In the genomic region with DNA sequence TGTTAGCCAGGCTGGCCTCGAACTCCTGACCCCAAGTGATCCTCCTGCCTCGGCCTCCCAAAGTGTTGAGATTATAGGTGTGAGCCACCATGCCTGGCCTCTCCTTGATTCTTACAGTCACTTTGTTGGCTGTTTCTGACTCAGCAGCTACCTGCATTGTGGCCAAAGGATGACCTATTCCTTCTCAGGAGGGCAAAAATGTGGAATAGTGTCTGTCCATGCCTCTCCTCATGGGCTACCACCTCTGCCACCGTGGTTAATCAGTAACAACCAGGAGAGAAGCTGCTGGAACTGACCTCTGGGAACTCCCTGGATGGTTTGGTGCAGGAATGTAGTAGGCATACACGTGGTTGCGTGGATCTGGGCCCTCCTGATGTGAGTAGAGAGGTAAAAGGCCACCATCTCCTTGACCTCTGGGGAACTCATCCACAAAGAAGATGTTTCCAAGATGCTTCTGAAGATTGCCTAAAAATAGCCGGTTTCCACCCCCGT, we compare ENCODE assay signal across 23 cellular contexts.
DNase-seq lines count a peak whose midpoint lies in the region; ATAC-seq, FAIRE-seq and TF ChIP-seq lines count a peak whose summit lies in the region.
"Had no signal": no experiment of that assay in that cellular context is flagged by ENCODE, and none has a peak within 500 bp of the region (broad histone marks: within the 10 kb centered on the region; RNA-seq: fewer than 3 reads in every experiment).

No MANE protein-coding gene starts in this region.

- no peak for TF ChIP-seq RAD21 in HCT116 (IDR thresholded peaks at IDR 0.05; ENCODE audit: low read depth)

- H3K4me3 Mint-ChIP-seq in astrocyte (ENCODE audit: unreplicated experiment): no peak overlapping the region
- H3K4me3 Mint-ChIP-seq: activated CD8-positive, alpha-beta T cell treated with anti-CD3 and anti-CD28 coated beads for 36 hours; activated T-helper 1 cell treated with anti-CD3 and anti-CD28 coated beads, Interleukin-12 subunit alpha, Interleukin-12 subunit beta, Interleukin-2, Interleukin-4 antibody, amounts not matched to agents 30 ng/mL and 10 ng/mL and 1 ng/mL, durations not matched to agents 14 hours and 24 hours and 36 hours; IgD-negative memory B cell; natural killer cell had no signal

- H3F3A ChIP-seq in smooth muscle cell (ENCODE audit: low read depth): peaks cover 8% of the 10 kb centered on the region
- H3F3A ChIP-seq in MM.1S (ENCODE audit: insufficient read depth, low read length): no peaks in the 10 kb centered on the region

- TF ChIP-seq CTCF in HCT116 (IDR thresholded peaks at IDR 0.05 in 2 of 3, conservative IDR thresholded peaks at IDR 0.05 in 1 of 3; ENCODE audit: borderline replicate concordance in 1 of 3, insufficient read depth in 1 of 3, low read depth in 2 of 3, low read length in 2 of 3) (no peak), astrocyte (IDR thresholded peaks at IDR 0.05; ENCODE audit: insufficient read depth, low read depth, low read length) (no peak), smooth muscle cell (IDR thresholded peaks at IDR 0.05; ENCODE audit: borderline replicate concordance, insufficient read depth, poor library complexity, severe bottlenecking) (no peak), upper lobe of left lung (IDR thresholded peaks at IDR 0.05) (no peak), MM.1S (IDR thresholded peaks at IDR 0.05; ENCODE audit: low read length) (no peak)

- 75% methylated on average over 7 of the region's 7 CpGs for WGBS in smooth muscle cell (ENCODE audit: low lambda C conversion rate)
- WGBS in upper lobe of left lung, 2 donors: 68 to 79% methylated on average over 7 of the region's 7 CpGs

- DNase-seq in HCT116 (ENCODE audit: low read depth, low spot score) (no peak), astrocyte (ENCODE audit: low read depth) (no peak), left lobe of liver (ENCODE audit: low spot score) (peak; percentile 87), smooth muscle cell (lab: John Stamatoyannopoulos, UW; ENCODE audit: unreplicated experiment) (no peak), upper lobe of left lung (no peak), MM.1S (no peak), T1000 (lab: John Stamatoyannopoulos, UW) (no peak)
- no peak for DNase-seq in stimulated activated CD4-positive, alpha-beta T cell treated with anti-CD3 and anti-CD28 coated beads, Interleukin-2, amount 100 ng/mL, for 48 hours
- DNase-seq: activated CD8-positive, alpha-beta T cell treated with anti-CD3 and anti-CD28 coated beads for 36 hours; AML-193; heart right ventricle; left ventricle myocardium superior; natural killer cell; NCI-H1092 treated with DMSO at 0.1 percent for 48 hours; NCI-H2171 treated with DMSO at 0.1 percent for 48 hours; NK-92 treated with Interleukin-12 subunit alpha and Interleukin-12 subunit beta, amount 100 ng/mL, for 24 hours; SK-N-SH; stimulated activated CD4-positive, alpha-beta T cell treated with anti-CD3 and anti-CD28 coated beads, Interleukin-2, amount 100 ng/mL, for 24 hours; stimulated activated CD8-positive, alpha-beta memory T cell treated with anti-CD3 and anti-CD28 coated beads, Interleukin-4, amount 100 ng/mL, for 48 hours had no signal

- H3K27me3 ChIP-seq in HCT116 (ENCODE audit: insufficient read depth, low read length) (no peaks in the 10 kb centered on the region), astrocyte (ENCODE audit: insufficient read depth, low read length) (no peaks in the 10 kb centered on the region), smooth muscle cell (ENCODE audit: low read depth) (no peaks in the 10 kb centered on the region), upper lobe of left lung (no peaks in the 10 kb centered on the region), MM.1S (replicated peaks; ENCODE audit: insufficient read depth, low read length) (no peaks in the 10 kb centered on the region)
- H3K27me3 ChIP-seq: heart right ventricle, tibial nerve had no signal

- H2AFZ ChIP-seq in HCT116 (ENCODE audit: low read depth, low read length, poor library complexity, severe bottlenecking) (no peak overlapping the region), astrocyte (ENCODE audit: low read depth, low read length) (no peak overlapping the region), smooth muscle cell (ENCODE audit: low read depth) (no peak overlapping the region), MM.1S (ENCODE audit: low read length) (no peak overlapping the region)

- no peak overlapping the region for H3K9ac ChIP-seq in HCT116 (ENCODE audit: low read length)
- H3K9ac ChIP-seq in astrocyte (ENCODE audit: low read length): no peak overlapping the region
- no peak overlapping the region for H3K9ac ChIP-seq in smooth muscle cell (ENCODE audit: low read depth)
- no peak overlapping the region for H3K9ac ChIP-seq in MM.1S (ENCODE audit: low read length)
- H3K9ac ChIP-seq: SK-N-SH had no signal

- H3K9me2 ChIP-seq in HCT116 (ENCODE audit: insufficient read depth): no peaks in the 10 kb centered on the region
- H3K9me2 ChIP-seq in MM.1S (replicated peaks; ENCODE audit: insufficient read depth, low read length): no peaks in the 10 kb centered on the region
- H3K9me2 ChIP-seq: SK-N-SH had no signal

- H3K27ac ChIP-seq in HCT116 (ENCODE audit: low read depth, low read length) (no peak overlapping the region), astrocyte (ENCODE audit: low read depth, low read length) (peak overlapping the region; percentile 24), smooth muscle cell (ENCODE audit: low read depth) (peak overlapping the region; percentile 74), upper lobe of left lung (no peak overlapping the region), MM.1S (ENCODE audit: low read length) (no peak overlapping the region)
- H3K27ac ChIP-seq: heart right ventricle, VCaP had no signal

- no peaks in the 10 kb centered on the region for H3K9me3 Mint-ChIP-seq in astrocyte (ENCODE audit: unreplicated experiment)
- H3K9me3 Mint-ChIP-seq: activated T-helper 1 cell treated with anti-CD3 and anti-CD28 coated beads, Interleukin-12 subunit alpha, Interleukin-12 subunit beta, Interleukin-2, Interleukin-4 antibody, amounts not matched to agents 30 ng/mL and 10 ng/mL and 1 ng/mL, durations not matched to agents 14 hours and 24 hours and 36 hours; IgD-negative memory B cell; natural killer cell had no signal

- FAIRE-seq in astrocyte (lab: Jason Lieb, UNC): no peak

- intact Hi-C loops in HCT116 (cut with micrococcal nuclease): no loop called here

- POLR2A ChIA-PET in HCT116 (lab: Charles Lee): no interaction called here

- no TSS peak for BruUV-seq in HCT116 (replicated peaks; lab: Mats Ljungman, UMichigan)

- H3K27ac Mint-ChIP-seq in astrocyte (ENCODE audit: unreplicated experiment): peak overlapping the region; percentile 14
- H3K27ac Mint-ChIP-seq: activated CD8-positive, alpha-beta T cell treated with anti-CD3 and anti-CD28 coated beads for 36 hours; activated T-helper 1 cell treated with anti-CD3 and anti-CD28 coated beads, Interleukin-12 subunit alpha, Interleukin-12 subunit beta, Interleukin-2, Interleukin-4 antibody, amounts not matched to agents 30 ng/mL and 10 ng/mL and 1 ng/mL, durations not matched to agents 14 hours and 24 hours and 36 hours; natural killer cell had no signal

- H3K9me3 ChIP-seq in HCT116 (ENCODE audit: control insufficient read depth in 1 of 2, insufficient read depth in 1 of 2, low read depth in 1 of 2, low read length in 2 of 2): no peaks in the 10 kb centered on the region
- no peaks in the 10 kb centered on the region for H3K9me3 ChIP-seq in astrocyte (ENCODE audit: insufficient read depth, low read depth, low read length)
- no peaks in the 10 kb centered on the region for H3K9me3 ChIP-seq in smooth muscle cell (replicated peaks; ENCODE audit: low read depth)
- no peaks in the 10 kb centered on the region for H3K9me3 ChIP-seq in upper lobe of left lung
- H3K9me3 ChIP-seq in MM.1S (replicated peaks; ENCODE audit: insufficient read depth, low read length): no peaks in the 10 kb centered on the region
- H3K9me3 ChIP-seq: heart right ventricle, SK-N-SH, tibial nerve had no signal

- H3K36me3 Mint-ChIP-seq in astrocyte (ENCODE audit: low read depth, unreplicated experiment): peaks cover 16% of the 10 kb centered on the region
- H3K36me3 Mint-ChIP-seq: natural killer cell had no signal

- TF ChIP-seq EP300 in upper lobe of left lung (IDR thresholded peaks at IDR 0.05): no peak

- peaks cover 72% of the 10 kb centered on the region for H3K4me1 Mint-ChIP-seq in astrocyte (ENCODE audit: low read depth, unreplicated experiment)

- H3K4me2 ChIP-seq in HCT116 (ENCODE audit: low read length) (peak overlapping the region; percentile 16; the same call in 1 of the 2 replicates), astrocyte (ENCODE audit: low read length) (peak overlapping the region; percentile 58), smooth muscle cell (peak overlapping the region; percentile 50), MM.1S (ENCODE audit: low read depth, low read length) (no peak overlapping the region)
- H3K4me2 ChIP-seq: SK-N-SH had no signal

- no peak overlapping the region for H3K4me3 ChIP-seq in HCT116 (replicated peaks in 1 of 2; ENCODE audit: low read depth in 1 of 2, low read length in 2 of 2)
- no peak overlapping the region for H3K4me3 ChIP-seq in astrocyte (ENCODE audit: insufficient read depth, low read depth, low read length)
- H3K4me3 ChIP-seq in smooth muscle cell: no peak overlapping the region
- H3K4me3 ChIP-seq in upper lobe of left lung: no peak overlapping the region
- no peak overlapping the region for H3K4me3 ChIP-seq in MM.1S (ENCODE audit: low read length)
- H3K4me3 ChIP-seq: heart right ventricle, tibial nerve had no signal

- no peaks in the 10 kb centered on the region for H3K36me3 ChIP-seq in HCT116 (ENCODE audit: control insufficient read depth in 1 of 2, insufficient read depth in 2 of 2, low read length in 2 of 2)
- no peaks in the 10 kb centered on the region for H3K36me3 ChIP-seq in astrocyte (ENCODE audit: insufficient read depth, low read length)
- no peaks in the 10 kb centered on the region for H3K36me3 ChIP-seq in smooth muscle cell (ENCODE audit: low read depth)
- H3K36me3 ChIP-seq in upper lobe of left lung: no peaks in the 10 kb centered on the region
- H3K36me3 ChIP-seq in MM.1S (replicated peaks; ENCODE audit: insufficient read depth, low read length): no peaks in the 10 kb centered on the region
- H3K36me3 ChIP-seq: tibial nerve had no signal

- H4K20me1 ChIP-seq in HCT116 (ENCODE audit: insufficient read depth): no peaks in the 10 kb centered on the region
- peaks cover 91% of the 10 kb centered on the region for H4K20me1 ChIP-seq in astrocyte (ENCODE audit: insufficient read depth, low read length)
- peaks cover 98% of the 10 kb centered on the region for H4K20me1 ChIP-seq in smooth muscle cell (ENCODE audit: low read depth)
- H4K20me1 ChIP-seq in MM.1S (ENCODE audit: insufficient read depth, low read length): 0 out of 2 replicates have a peak, but pooled peaks cover 3% of the 10 kb centered on the region

- peaks cover 2 to 18% of the 10 kb centered on the region in 2 experiments; a peak in 3 of 4 replicates for H3K4me1 ChIP-seq in HCT116 (ENCODE audit: control insufficient read depth in 1 of 2, insufficient read depth in 2 of 2, low read length in 2 of 2)
- H3K4me1 ChIP-seq in astrocyte (ENCODE audit: insufficient read depth, low read length): peaks cover 28% of the 10 kb centered on the region
- peaks cover 12% of the 10 kb centered on the region for H3K4me1 ChIP-seq in smooth muscle cell (ENCODE audit: low read depth)
- H3K4me1 ChIP-seq in upper lobe of left lung: peaks cover 0 to 11% (median 4%) of the 10 kb centered on the region in 4 donors
- H3K4me1 ChIP-seq in MM.1S (ENCODE audit: low read length): peaks cover 11% of the 10 kb centered on the region

- ATAC-seq in HCT116: no peak; the same call in 1 of the 2 replicates
- peak; percentile 93 for ATAC-seq in left lobe of liver
- no peak for ATAC-seq in upper lobe of left lung (ENCODE audit: low FRiP score in 2 of 2)
- ATAC-seq: activated CD8-positive, alpha-beta T cell treated with anti-CD3 and anti-CD28 coated beads for 36 hours; heart right ventricle; left ventricle myocardium superior; natural killer cell had no signal

- RAD21 ChIA-PET in HCT116 (lab: Charles Lee; ENCODE audit: low non-redundant PET in 1 of 2, low total read pairs in 2 of 2, uncharacterized antibody in 2 of 2, unreplicated experiment in 2 of 2): interaction anchor here in 1 of 2 experiments (0.6 kb wide), 1 partner anchor 88 kb away, joined by 3 read pairs; no protein-coding TSS in a partner anchor

- CTCF ChIA-PET in HCT116 (lab: Charles Lee): no interaction called here

- TF ChIP-seq POLR2A in HCT116 (IDR thresholded peaks at IDR 0.05; ENCODE audit: borderline replicate concordance, extremely low read depth, insufficient read depth, insufficient read length) (no peak), upper lobe of left lung (IDR thresholded peaks at IDR 0.05) (no peak)

- H3K27me3 Mint-ChIP-seq in astrocyte (ENCODE audit: low read depth, unreplicated experiment): no peaks in the 10 kb centered on the region
- H3K27me3 Mint-ChIP-seq: activated CD8-positive, alpha-beta T cell treated with anti-CD3 and anti-CD28 coated beads for 36 hours; IgD-negative memory B cell had no signal

- H3K79me2 ChIP-seq in HCT116 (ENCODE audit: insufficient read depth, low read length) (peaks cover 54% of the 10 kb centered on the region), astrocyte (ENCODE audit: insufficient read depth, low read length) (peaks cover 91% of the 10 kb centered on the region), smooth muscle cell (ENCODE audit: low read depth) (peaks cover 97% of the 10 kb centered on the region), MM.1S (ENCODE audit: low read length) (no peaks in the 10 kb centered on the region)

Comparison
In these comparisons a context has a peak if more than half of its experiments do, and no peak if none do; other contexts are left out.
1. H3K27ac ChIP-seq: peak in astrocyte (single experiment) and smooth muscle cell (single experiment); none in HCT116 (single experiment), upper lobe of left lung (0 of 4) and MM.1S (single experiment).